8 cellular contexts compared by ENCODE assay signal in the genomic region with DNA sequence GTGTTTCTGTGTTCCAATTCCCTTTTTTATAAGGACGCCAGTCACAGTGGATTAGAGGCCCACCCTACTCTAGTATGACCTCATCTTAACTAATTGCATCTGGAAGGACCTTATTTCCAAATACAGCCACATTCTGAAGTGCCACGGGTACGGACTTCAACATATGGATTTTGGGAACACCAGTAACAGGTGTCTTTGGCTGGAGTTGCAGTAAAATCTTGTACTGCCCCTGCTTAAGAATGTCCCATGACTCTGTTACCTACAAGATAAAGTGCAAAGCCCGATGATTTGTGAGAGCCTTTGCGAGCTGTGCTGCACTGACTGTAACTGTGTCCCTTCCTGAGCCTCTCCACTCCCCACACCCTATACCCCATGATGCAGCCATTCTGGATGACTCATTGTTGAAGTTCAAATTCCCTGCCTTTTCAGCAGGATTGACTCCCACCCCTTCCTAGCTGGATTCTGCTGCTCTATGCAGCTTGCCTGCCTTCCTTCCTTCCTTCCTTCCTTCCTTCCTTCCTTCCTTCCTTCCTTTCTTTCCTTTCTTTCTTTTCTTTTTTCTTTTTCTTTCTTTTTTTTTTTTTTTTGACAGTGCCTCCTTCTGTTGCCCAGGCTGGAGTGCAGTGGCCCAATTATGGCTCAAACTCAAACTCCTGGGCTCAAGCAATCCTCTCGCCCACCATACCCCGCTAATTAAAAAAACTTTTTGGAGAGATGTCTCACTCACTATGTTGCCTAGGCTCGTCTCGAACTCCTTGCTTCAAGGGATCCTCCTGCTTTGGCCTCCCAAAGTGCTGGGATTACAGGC. TPM values are rescaled to one million over a fixed set of nuclear protein-coding genes. Genes with fewer than 3 reads are reported as not detected.
DNase-seq lines count a peak whose midpoint lies in the region; ATAC-seq and TF ChIP-seq lines count a peak whose summit lies in the region.

No MANE protein-coding gene starts in this region.

- H3K36me3 ChIP-seq in right atrium auricular region (no peaks in the 10 kb centered on the region), right lobe of liver (no peaks in the 10 kb centered on the region), urinary bladder (ENCODE audit: insufficient read depth) (no peaks in the 10 kb centered on the region)

- H3K27me3 ChIP-seq in right atrium auricular region (peaks cover 10 to 13% of the 10 kb centered on the region in 2 donors), right lobe of liver (peaks cover 0 to 7% of the 10 kb centered on the region in 2 donors)

- TF ChIP-seq CTCF in right atrium auricular region (IDR thresholded peaks at IDR 0.05) (no peak), right lobe of liver (IDR thresholded peaks at IDR 0.05) (no peak)

- H3K9me3 ChIP-seq in right atrium auricular region (no peaks in the 10 kb centered on the region), right lobe of liver (no peaks in the 10 kb centered on the region)

- H3K4me3 ChIP-seq in right atrium auricular region = peak overlapping the region; percentile 41 to 51
- H3K4me3 ChIP-seq in right lobe of liver = peak overlapping the region; percentile 52 to 57 (median 56)
- peak overlapping the region; percentile 38 for H3K4me3 ChIP-seq in urinary bladder (ENCODE audit: low read depth, low read length)

- H3K27ac ChIP-seq in right atrium auricular region = peak overlapping the region; percentile 67
- peak overlapping the region in 1 of 3 donors; percentile 72 for H3K27ac ChIP-seq in right lobe of liver
- H3K27ac ChIP-seq in urinary bladder (ENCODE audit: low read depth) = no peak overlapping the region

- ATAC-seq in right lobe of liver = peak in 1 of 4 donors; percentile 46
- no peak for ATAC-seq in GM19397 (IDR thresholded peaks at IDR 0.05; ENCODE audit: unreplicated experiment)

- intact Hi-C loops in cardiac septum (cut with DNase I) (loop anchor here (5.0 kb wide), 1 partner anchor 56 kb away; no protein-coding TSS in a partner anchor), right lobe of liver (cut with DNase I) (no loop called here)

- H3K4me1 ChIP-seq in right atrium auricular region = peaks cover 0 to 25% of the 10 kb centered on the region in 2 donors
- H3K4me1 ChIP-seq in right lobe of liver = peaks cover 0 to 16% (median 0%) of the 10 kb centered on the region in 4 donors
- H3K4me1 ChIP-seq in urinary bladder (ENCODE audit: insufficient read depth) = no peaks in the 10 kb centered on the region

- TF ChIP-seq POLR2A in right lobe of liver (IDR thresholded peaks at IDR 0.05) = no peak

- no peak for DNase-seq in right atrium auricular region (ENCODE audit: low spot score)
- no peak for DNase-seq in cardiac septum (ENCODE audit: low spot score)
- DNase-seq in amniotic epithelial cell (ENCODE audit: low read depth) = peak; percentile 49
- DNase-seq in right lobe of liver = no peak
- no peak for DNase-seq in NOMO-1 treated with dmso at 0.1 percent for 144 hours (lab: John Stamatoyannopoulos, UW; ENCODE audit: unreplicated experiment)
- no peak for DNase-seq in inferior parietal cortex (ENCODE audit: extremely low spot score)

- WGBS in right lobe of liver (ENCODE audit: insufficient coverage, low coverage, low lambda C conversion rate, missing lambda C conversion rate) = 61% methylated on average over 5 of the region's 9 CpGs
- WGBS in urinary bladder = 77% methylated on average over 9 of the region's 9 CpGs

RNA-seq across cellular contexts. Expression of a gene that starts 2.1 kb away (rescaled TPM):
- total RNA-seq in right atrium auricular region (not detected), cardiac septum (not detected), right lobe of liver (not detected), urinary bladder (not detected)
- not detected for polyA plus RNA-seq in urinary bladder

RNA-seq across cellular contexts. Expression of a gene that starts 2.2 kb away (rescaled TPM):
- total RNA-seq in right atrium auricular region (under 1 TPM; 0.15 to 0.35 TPM), cardiac septum (not detected), right lobe of liver (under 1 TPM in 1 of 6 experiments, not detected in 5; 0.11 TPM), urinary bladder (0.79 TPM)
- polyA plus RNA-seq in urinary bladder = 0.49 TPM

RNA-seq across cellular contexts. Expression of a gene that starts 11.2 kb away (rescaled TPM):
- total RNA-seq in right atrium auricular region (10 to 100 TPM; 13.1 to 19.3 TPM), cardiac septum (6.0 TPM), right lobe of liver (10 to 100 TPM in 5 of 6 experiments, 1 to 10 TPM in 1; 8.8 to 23.9 (median 12.8) TPM), urinary bladder (6.7 TPM)
- 32.0 TPM for polyA plus RNA-seq in urinary bladder

RNA-seq across cellular contexts. Expression of a gene that starts 28.3 kb away (rescaled TPM):
- total RNA-seq in right atrium auricular region = 10 to 100 TPM; 39.9 to 92.6 TPM
- 43.9 TPM for total RNA-seq in cardiac septum
- 100 to 1,000 TPM in 1 of 6 experiments, 10 to 100 TPM in 5; 54.0 to 108 (median 65.3) TPM for total RNA-seq in right lobe of liver
- 40.5 TPM for total RNA-seq in urinary bladder
- 198 TPM for polyA plus RNA-seq in urinary bladder
